ENCODE assay signal across 17 cellular contexts in the genomic region with DNA sequence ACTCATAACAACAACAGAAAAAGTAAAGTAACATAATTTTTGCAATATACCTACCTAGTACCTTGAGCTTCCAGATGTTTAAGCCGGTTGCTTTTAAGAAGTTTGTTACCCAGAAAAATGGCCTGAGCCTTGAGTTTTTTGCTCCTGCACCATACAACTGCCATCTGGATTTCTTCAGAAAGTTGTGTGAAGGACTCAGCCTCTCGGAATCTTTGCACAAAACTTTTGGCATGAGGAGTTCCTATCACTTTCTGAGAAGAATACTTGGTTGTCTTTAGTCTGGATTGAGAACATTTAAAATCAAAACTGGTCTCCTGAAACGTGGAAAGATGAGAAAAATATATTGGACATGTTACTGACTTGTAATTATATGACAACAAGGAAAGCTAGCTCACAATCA. TPM values are rescaled to one million over a fixed set of nuclear protein-coding genes. Genes with fewer than 3 reads are reported as not detected.
"Had no signal": no experiment of that assay in that cellular context is flagged by ENCODE, and none has a peak within 500 bp of the region (broad histone marks: within the 10 kb centered on the region; RNA-seq: fewer than 3 reads in every experiment).

No MANE protein-coding gene starts in this region.

- H3K4me1 ChIP-seq: colonic mucosa, suprapubic skin had no signal

- ATAC-seq: activated CD8-positive, alpha-beta memory T cell treated with anti-CD3 and anti-CD28 coated beads, Interleukin-2, amount 10 ng/mL, durations not matched to agents 7 days and 5 days; stimulated activated naive CD8-positive, alpha-beta T cell treated with anti-CD3 and anti-CD28 coated beads, Interleukin-15, Interleukin-2, amounts not matched to agents 100 U/mL and 50 U/mL, for 24 hours had no signal

- H3K27ac Mint-ChIP-seq: type B pancreatic cell had no signal

- H3K4me3 Mint-ChIP-seq: activated CD8-positive, alpha-beta memory T cell treated with anti-CD3 and anti-CD28 coated beads, Interleukin-2, amount 10 ng/mL, durations not matched to agents 7 days and 5 days; neural crest cell; type B pancreatic cell had no signal

- H3K27ac ChIP-seq: colonic mucosa, sigmoid colon, suprapubic skin, VCaP had no signal

- H3K9me3 Mint-ChIP-seq: neural crest cell, type B pancreatic cell had no signal

- H3K4me1 Mint-ChIP-seq: neural crest cell had no signal

- H3K4me3 ChIP-seq: colonic mucosa, sigmoid colon, suprapubic skin had no signal

- H3K27me3 ChIP-seq: colonic mucosa, sigmoid colon, suprapubic skin had no signal

- H3K27me3 Mint-ChIP-seq: activated CD8-positive, alpha-beta memory T cell treated with anti-CD3 and anti-CD28 coated beads, Interleukin-2, amount 10 ng/mL, durations not matched to agents 7 days and 5 days; type B pancreatic cell had no signal

- DNase-seq: activated CD4-positive, alpha-beta T cell treated with anti-CD3 and anti-CD28 coated beads for 48 hours; activated CD8-positive, alpha-beta memory T cell treated with anti-CD3 and anti-CD28 coated beads, Interleukin-2, amount 10 ng/mL, durations not matched to agents 7 days and 5 days; activated naive CD4-positive, alpha-beta T cell treated with anti-CD3 and anti-CD28 coated beads, Interleukin-2, amount 50 U/mL, for 16 hours; colonic mucosa; hippocampal formation; kidney glomerular epithelial cell; sigmoid colon; stimulated activated CD4-positive, alpha-beta T cell treated with anti-CD3 and anti-CD28 coated beads, Interleukin-2, amount 100 ng/mL, for 24 hours; stimulated activated naive CD8-positive, alpha-beta T cell treated with anti-CD3 and anti-CD28 coated beads, Interleukin-15, Interleukin-2, amounts not matched to agents 100 U/mL and 50 U/mL, for 24 hours; T1000 had no signal

- H3K9me3 ChIP-seq: colonic mucosa, sigmoid colon, suprapubic skin had no signal

RNA-seq across cellular contexts. Expression of a gene that starts 33.2 kb away (rescaled TPM):
- total RNA-seq: glomerular endothelial cell, neural crest cell, osteocyte, SK-MEL-5 had no signal
